In the genomic region with DNA sequence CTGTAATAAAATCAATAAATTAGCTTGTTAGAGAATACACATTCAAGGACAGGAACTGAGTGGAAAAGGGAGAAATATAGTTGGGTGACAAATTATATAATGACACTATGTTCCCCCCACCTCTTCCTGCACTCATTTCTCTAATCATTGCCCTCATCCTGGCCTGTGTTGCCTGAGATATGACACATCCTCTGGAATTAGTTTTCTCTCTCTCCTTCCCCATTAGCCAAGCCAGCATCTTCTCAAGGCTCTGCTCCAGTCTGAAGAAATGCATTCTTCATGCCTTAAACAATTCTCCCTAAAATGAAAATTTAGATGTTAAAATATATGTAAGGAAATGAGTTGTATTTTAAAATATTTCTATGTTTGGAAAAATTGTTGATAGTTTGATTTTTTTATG, we compare ENCODE assay signal across 29 cellular contexts.
"Had no signal": no experiment of that assay in that cellular context is flagged by ENCODE, and none has a peak within 500 bp of the region (broad histone marks: within the 10 kb centered on the region; RNA-seq: fewer than 3 reads in every experiment).

No MANE protein-coding gene starts in this region.

- H3K9me3 Mint-ChIP-seq: activated CD4-positive, alpha-beta memory T cell treated with anti-CD3 and anti-CD28 coated beads, Interleukin-2, amount 10 ng/mL, durations not matched to agents 7 days and 5 days; activated CD4-positive, alpha-beta T cell treated with anti-CD3 and anti-CD28 coated beads, Interleukin-2, amount 10 ng/mL, durations not matched to agents 7 days and 5 days; activated naive CD4-positive, alpha-beta T cell treated with anti-CD3 and anti-CD28 coated beads, Interleukin-2, amount 10 ng/mL, durations not matched to agents 7 days and 5 days; activated naive CD4-positive, alpha-beta T cell treated with anti-CD3 and anti-CD28 coated beads, Interleukin-2, amount 50 U/mL, for 72 hours; activated naive CD8-positive, alpha-beta T cell treated with anti-CD3 and anti-CD28 coated beads, Interleukin-2, amount 10 ng/mL, durations not matched to agents 7 days and 5 days; activated T-cell treated with anti-CD3 and anti-CD28 coated beads, Interleukin-2, amount 50 U/mL, for 24 hours; activated T-cell treated with anti-CD3 and anti-CD28 coated beads, Interleukin-2, amount 50 U/mL, for 72 hours; dendritic cell treated with granulocyte-macrophage colony-stimulating factor and Interleukin-4, amounts not matched to agents 40 ng/mL and 50 ng/mL, for 4 days; endodermal cell; WTC11 had no signal

- H3K36me3 Mint-ChIP-seq: activated naive CD4-positive, alpha-beta T cell treated with anti-CD3 and anti-CD28 coated beads, Interleukin-2, amount 10 ng/mL, durations not matched to agents 7 days and 5 days; activated naive CD4-positive, alpha-beta T cell treated with anti-CD3 and anti-CD28 coated beads, Interleukin-2, amount 50 U/mL, for 72 hours; activated naive CD8-positive, alpha-beta T cell treated with anti-CD3 and anti-CD28 coated beads, Interleukin-2, amount 10 ng/mL, durations not matched to agents 7 days and 5 days; WTC11 had no signal

- H3K36me3 ChIP-seq: brain microvascular endothelial cell had no signal

- H3K27ac ChIP-seq: brain microvascular endothelial cell, coronary artery, dorsolateral prefrontal cortex, VCaP had no signal

- H3K27me3 ChIP-seq: brain microvascular endothelial cell had no signal

- H3K27me3 Mint-ChIP-seq: activated CD4-positive, alpha-beta memory T cell treated with anti-CD3 and anti-CD28 coated beads, Interleukin-2, amount 10 ng/mL, durations not matched to agents 7 days and 5 days; activated CD4-positive, alpha-beta T cell treated with anti-CD3 and anti-CD28 coated beads, Interleukin-2, amount 10 ng/mL, durations not matched to agents 7 days and 5 days; activated naive CD4-positive, alpha-beta T cell treated with anti-CD3 and anti-CD28 coated beads, Interleukin-2, amount 10 ng/mL, durations not matched to agents 7 days and 5 days; activated T-cell treated with anti-CD3 and anti-CD28 coated beads, Interleukin-2, amount 50 U/mL, for 24 hours; central memory CD8-positive, alpha-beta T cell; dendritic cell treated with granulocyte-macrophage colony-stimulating factor and Interleukin-4, amounts not matched to agents 40 ng/mL and 50 ng/mL, for 4 days had no signal

- H3K27ac Mint-ChIP-seq: activated CD4-positive, alpha-beta memory T cell treated with anti-CD3 and anti-CD28 coated beads, Interleukin-2, amount 10 ng/mL, durations not matched to agents 7 days and 5 days; activated CD4-positive, alpha-beta T cell treated with anti-CD3 and anti-CD28 coated beads, Interleukin-2, amount 10 ng/mL, durations not matched to agents 7 days and 5 days; activated naive CD4-positive, alpha-beta T cell treated with anti-CD3 and anti-CD28 coated beads, Interleukin-2, amount 10 ng/mL, durations not matched to agents 7 days and 5 days; activated naive CD4-positive, alpha-beta T cell treated with anti-CD3 and anti-CD28 coated beads, Interleukin-2, amount 50 U/mL, for 72 hours; activated naive CD8-positive, alpha-beta T cell treated with anti-CD3 and anti-CD28 coated beads, Interleukin-2, amount 10 ng/mL, durations not matched to agents 7 days and 5 days; activated T-cell treated with anti-CD3 and anti-CD28 coated beads, Interleukin-2, amount 50 U/mL, for 24 hours; activated T-cell treated with anti-CD3 and anti-CD28 coated beads, Interleukin-2, amount 50 U/mL, for 72 hours; dendritic cell treated with granulocyte-macrophage colony-stimulating factor and Interleukin-4, amounts not matched to agents 40 ng/mL and 50 ng/mL, for 4 days; endodermal cell; WTC11 had no signal

- H3K4me3 Mint-ChIP-seq: activated CD4-positive, alpha-beta memory T cell treated with anti-CD3 and anti-CD28 coated beads, Interleukin-2, amount 10 ng/mL, durations not matched to agents 7 days and 5 days; activated CD4-positive, alpha-beta T cell treated with anti-CD3 and anti-CD28 coated beads, Interleukin-2, amount 10 ng/mL, durations not matched to agents 7 days and 5 days; activated naive CD4-positive, alpha-beta T cell treated with anti-CD3 and anti-CD28 coated beads, Interleukin-2, amount 10 ng/mL, durations not matched to agents 7 days and 5 days; activated naive CD8-positive, alpha-beta T cell treated with anti-CD3 and anti-CD28 coated beads, Interleukin-2, amount 10 ng/mL, durations not matched to agents 7 days and 5 days; activated T-cell treated with anti-CD3 and anti-CD28 coated beads, Interleukin-2, amount 50 U/mL, for 24 hours; activated T-cell treated with anti-CD3 and anti-CD28 coated beads, Interleukin-2, amount 50 U/mL, for 72 hours; central memory CD8-positive, alpha-beta T cell; dendritic cell treated with granulocyte-macrophage colony-stimulating factor and Interleukin-4, amounts not matched to agents 40 ng/mL and 50 ng/mL, for 4 days; endodermal cell; WTC11 had no signal

- ATAC-seq: activated naive CD4-positive, alpha-beta T cell treated with anti-CD3 and anti-CD28 coated beads, Interleukin-2, amount 50 U/mL, for 72 hours; activated T-cell treated with anti-CD3 and anti-CD28 coated beads, Interleukin-2, amount 50 U/mL, for 72 hours; esophagus mucosa; WTC11 had no signal

- H3K4me3 ChIP-seq: coronary artery, dorsolateral prefrontal cortex had no signal

- H3K4me1 Mint-ChIP-seq: activated CD4-positive, alpha-beta memory T cell treated with anti-CD3 and anti-CD28 coated beads, Interleukin-2, amount 10 ng/mL, durations not matched to agents 7 days and 5 days; activated CD4-positive, alpha-beta T cell treated with anti-CD3 and anti-CD28 coated beads, Interleukin-2, amount 10 ng/mL, durations not matched to agents 7 days and 5 days; activated naive CD4-positive, alpha-beta T cell treated with anti-CD3 and anti-CD28 coated beads, Interleukin-2, amount 10 ng/mL, durations not matched to agents 7 days and 5 days; activated naive CD8-positive, alpha-beta T cell treated with anti-CD3 and anti-CD28 coated beads, Interleukin-2, amount 10 ng/mL, durations not matched to agents 7 days and 5 days; central memory CD8-positive, alpha-beta T cell; endodermal cell; WTC11 had no signal

- DNase-seq: activated CD4-positive, alpha-beta memory T cell treated with anti-CD3 and anti-CD28 coated beads, Interleukin-2, amount 10 ng/mL, durations not matched to agents 7 days and 5 days; activated CD4-positive, alpha-beta T cell treated with anti-CD3 and anti-CD28 coated beads for 1 hour; activated CD4-positive, alpha-beta T cell treated with anti-CD3 and anti-CD28 coated beads for 4 hours; activated CD4-positive, alpha-beta T cell treated with anti-CD3 and anti-CD28 coated beads, Interleukin-2, amount 10 ng/mL, durations not matched to agents 7 days and 5 days; activated CD4-positive, alpha-beta T cell treated with anti-CD3 and anti-CD28 coated beads, Interleukin-2, amount 50 U/mL, for 4 hours; activated CD8-positive, alpha-beta memory T cell treated with anti-CD3 and anti-CD28 coated beads, Interleukin-2, amount 50 U/mL, for 48 hours; activated gamma-delta T cell; activated naive CD4-positive, alpha-beta T cell; activated naive CD4-positive, alpha-beta T cell treated with anti-CD3 and anti-CD28 coated beads, Interleukin-2, amount 10 ng/mL, durations not matched to agents 7 days and 5 days; activated naive CD8-positive, alpha-beta T cell treated with anti-CD3 and anti-CD28 coated beads, Interleukin-2, amount 10 ng/mL, durations not matched to agents 7 days and 5 days; activated T-cell treated with anti-CD3 and anti-CD28 coated beads for 4 hours; activated T-cell treated with anti-CD3 and anti-CD28 coated beads, Interleukin-2, amount 50 U/mL, for 24 hours; activated T-cell treated with anti-CD3 and anti-CD28 coated beads, Interleukin-2, amount 50 U/mL, for 72 hours; amniotic stem cell; anterior cingulate cortex; brain microvascular endothelial cell; dorsolateral prefrontal cortex; effector memory CD4-positive, alpha-beta T cell; endodermal cell; foreskin fibroblast; head of caudate nucleus; T-helper 2 cell had no signal
